8 cellular contexts compared by ENCODE assay signal in genomic region chr6:41779793-41780622, GRCh38.
DNase-seq lines count a peak whose midpoint lies in the region; ATAC-seq and TF ChIP-seq lines count a peak whose summit lies in the region.

FRS3 (minus strand) TSS chr6:41779900; CDS start chr6:41776987, 2,913 bp downstream.

- peak; percentile 87 for ATAC-seq in GM18873 (IDR thresholded peaks at IDR 0.05; ENCODE audit: low FRiP score, unreplicated experiment)
- peak; percentile 90 for ATAC-seq in HG03135 (IDR thresholded peaks at IDR 0.05; ENCODE audit: unreplicated experiment)

- H3K4me3 ChIP-seq in WI38 (ENCODE audit: low read depth, low read length): peak within 1 kb of the TSS; percentile 76
- H3K4me3 ChIP-seq in cardiac fibroblast (replicated peaks in 1 of 2; ENCODE audit: low read depth in 2 of 2, low read length in 2 of 2): peak within 1 kb of the TSS; percentile 62 to 63

- TF ChIP-seq CTCF in WI38 (IDR thresholded peaks at IDR 0.05; ENCODE audit: low read depth, low read length) (peak; percentile 85), cardiac fibroblast (IDR thresholded peaks at IDR 0.05; ENCODE audit: low read depth, low read length) (peak; percentile 90)

- DNase-seq in AG08396 (ENCODE audit: low spot score) (peak; percentile 99), NCI-H2196 treated with DMSO at 0.1 percent for 48 hours (lab: John Stamatoyannopoulos, UW; ENCODE audit: unreplicated experiment) (peak; percentile 77), cardiac fibroblast (ENCODE audit: low read depth in 2 of 2) (peak; percentile 96 to 97), iris pigment epithelial cell (ENCODE audit: low read depth) (peak; percentile 89)
- DNase-seq in stimulated activated CD4-positive, alpha-beta T cell treated with anti-CD3 and anti-CD28 coated beads, Interleukin-12 subunit alpha, Interleukin-12 subunit beta, amount 100 ng/mL, for 24 hours (ENCODE audit: low read depth in 2 of 2): peak; percentile 99 to 100

Comparison
In these comparisons a context has a peak if more than half of its experiments do, and no peak if none do; other contexts are left out.
1. Peak in every context shown above with its lines: DNase-seq, ATAC-seq and H3K4me3 ChIP-seq.